Comparison of ENCODE assay signal across 30 cellular contexts in the genomic region with DNA sequence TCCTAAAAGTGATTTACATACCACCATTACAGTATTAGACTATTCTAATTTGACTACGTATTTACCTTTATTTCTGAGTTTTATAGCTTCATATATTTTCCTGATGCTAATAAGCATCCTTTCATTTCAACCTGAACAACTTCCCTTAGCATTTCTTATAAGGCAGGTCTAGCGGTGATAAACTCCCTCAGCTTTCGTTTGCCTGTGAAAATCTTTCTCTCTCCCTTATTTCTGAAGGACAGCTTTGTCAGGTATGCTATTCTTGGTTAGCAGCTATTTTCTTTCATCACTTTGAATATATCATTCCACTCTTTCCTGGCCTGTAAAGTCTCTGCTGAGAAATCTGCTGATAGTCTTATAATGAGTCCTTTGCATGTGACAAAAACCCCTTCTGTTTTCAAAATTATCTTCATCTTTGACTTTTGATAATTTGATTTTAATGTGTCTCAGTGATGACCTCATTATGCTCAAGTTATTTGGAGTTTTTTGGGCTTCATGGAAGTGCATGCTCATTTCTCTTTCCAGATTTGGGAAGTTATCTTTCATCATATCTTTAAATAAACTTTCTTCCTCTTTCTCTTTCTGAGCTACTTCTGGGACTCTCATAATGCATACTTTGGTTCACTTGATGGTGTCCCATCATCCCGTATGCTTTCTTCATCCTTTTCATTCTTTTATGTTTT.
"Had no signal": no experiment of that assay in that cellular context is flagged by ENCODE, and none has a peak within 500 bp of the region (broad histone marks: within the 10 kb centered on the region; RNA-seq: fewer than 3 reads in every experiment).

No MANE protein-coding gene starts in this region.

- H3K4me3 Mint-ChIP-seq: activated CD4-positive, alpha-beta memory T cell treated with anti-CD3 and anti-CD28 coated beads, Interleukin-2, amount 10 ng/mL, durations not matched to agents 7 days and 5 days; activated CD4-positive, alpha-beta T cell treated with anti-CD3 and anti-CD28 coated beads, Interleukin-2, amount 10 ng/mL, durations not matched to agents 7 days and 5 days; activated naive CD4-positive, alpha-beta T cell treated with anti-CD3 and anti-CD28 coated beads, Interleukin-2, amount 10 ng/mL, durations not matched to agents 7 days and 5 days; activated naive CD8-positive, alpha-beta T cell treated with anti-CD3 and anti-CD28 coated beads, Interleukin-2, amount 10 ng/mL, durations not matched to agents 7 days and 5 days; activated T-cell treated with anti-CD3 and anti-CD28 coated beads, Interleukin-2, amount 50 U/mL, for 24 hours; activated T-cell treated with anti-CD3 and anti-CD28 coated beads, Interleukin-2, amount 50 U/mL, for 72 hours; brain; WTC11 had no signal

- H3K36me3 Mint-ChIP-seq: activated naive CD4-positive, alpha-beta T cell treated with anti-CD3 and anti-CD28 coated beads, Interleukin-2, amount 10 ng/mL, durations not matched to agents 7 days and 5 days; activated naive CD8-positive, alpha-beta T cell treated with anti-CD3 and anti-CD28 coated beads, Interleukin-2, amount 10 ng/mL, durations not matched to agents 7 days and 5 days had no signal

- H3K4me3 ChIP-seq: ascending aorta, breast epithelium, cardiac muscle cell, colonic mucosa, dorsolateral prefrontal cortex, esophagus muscularis mucosa, gastrocnemius medialis, heart right ventricle, hepatocyte had no signal

- H3K9me3 ChIP-seq: colonic mucosa, gastrocnemius medialis had no signal

- H3K4me1 Mint-ChIP-seq: activated CD4-positive, alpha-beta memory T cell treated with anti-CD3 and anti-CD28 coated beads, Interleukin-2, amount 10 ng/mL, durations not matched to agents 7 days and 5 days; activated CD4-positive, alpha-beta T cell treated with anti-CD3 and anti-CD28 coated beads, Interleukin-2, amount 10 ng/mL, durations not matched to agents 7 days and 5 days; activated naive CD4-positive, alpha-beta T cell treated with anti-CD3 and anti-CD28 coated beads, Interleukin-2, amount 10 ng/mL, durations not matched to agents 7 days and 5 days; activated naive CD8-positive, alpha-beta T cell treated with anti-CD3 and anti-CD28 coated beads, Interleukin-2, amount 10 ng/mL, durations not matched to agents 7 days and 5 days; brain had no signal

- H3K36me3 ChIP-seq: ascending aorta, breast epithelium, cardiac muscle cell, colonic mucosa, esophagus muscularis mucosa, gastrocnemius medialis, heart right ventricle had no signal

- DNase-seq: activated CD4-positive, alpha-beta memory T cell treated with anti-CD3 and anti-CD28 coated beads, Interleukin-2, amount 10 ng/mL, durations not matched to agents 7 days and 5 days; activated CD4-positive, alpha-beta T cell treated with anti-CD3 and anti-CD28 coated beads for 1 hour; activated CD4-positive, alpha-beta T cell treated with anti-CD3 and anti-CD28 coated beads for 4 hours; activated CD4-positive, alpha-beta T cell treated with anti-CD3 and anti-CD28 coated beads, Interleukin-2, amount 10 ng/mL, durations not matched to agents 7 days and 5 days; activated CD4-positive, alpha-beta T cell treated with anti-CD3 and anti-CD28 coated beads, Interleukin-2, amount 50 U/mL, for 4 hours; activated CD8-positive, alpha-beta memory T cell treated with anti-CD3 and anti-CD28 coated beads, Interleukin-2, amount 50 U/mL, for 48 hours; activated gamma-delta T cell; activated naive CD4-positive, alpha-beta T cell; activated naive CD4-positive, alpha-beta T cell treated with anti-CD3 and anti-CD28 coated beads, Interleukin-2, amount 10 ng/mL, durations not matched to agents 7 days and 5 days; activated naive CD8-positive, alpha-beta T cell treated with anti-CD3 and anti-CD28 coated beads, Interleukin-2, amount 10 ng/mL, durations not matched to agents 7 days and 5 days; activated T-cell treated with anti-CD3 and anti-CD28 coated beads for 4 hours; activated T-cell treated with anti-CD3 and anti-CD28 coated beads, Interleukin-2, amount 50 U/mL, for 24 hours; activated T-cell treated with anti-CD3 and anti-CD28 coated beads, Interleukin-2, amount 50 U/mL, for 72 hours; central memory CD4-positive, alpha-beta T cell; cerebellar nuclear complex; colonic mucosa; dorsolateral prefrontal cortex; effector memory CD4-positive, alpha-beta T cell; erythroblast; foreskin keratinocyte; gastrocnemius medialis; heart right ventricle had no signal

- H3K27ac Mint-ChIP-seq: activated CD4-positive, alpha-beta memory T cell treated with anti-CD3 and anti-CD28 coated beads, Interleukin-2, amount 10 ng/mL, durations not matched to agents 7 days and 5 days; activated CD4-positive, alpha-beta T cell treated with anti-CD3 and anti-CD28 coated beads, Interleukin-2, amount 10 ng/mL, durations not matched to agents 7 days and 5 days; activated naive CD4-positive, alpha-beta T cell treated with anti-CD3 and anti-CD28 coated beads, Interleukin-2, amount 10 ng/mL, durations not matched to agents 7 days and 5 days; activated naive CD4-positive, alpha-beta T cell treated with anti-CD3 and anti-CD28 coated beads, Interleukin-2, amount 50 U/mL, for 72 hours; activated naive CD8-positive, alpha-beta T cell treated with anti-CD3 and anti-CD28 coated beads, Interleukin-2, amount 10 ng/mL, durations not matched to agents 7 days and 5 days; activated T-cell treated with anti-CD3 and anti-CD28 coated beads, Interleukin-2, amount 50 U/mL, for 24 hours; activated T-cell treated with anti-CD3 and anti-CD28 coated beads, Interleukin-2, amount 50 U/mL, for 72 hours; brain; WTC11 had no signal

- H3K27me3 Mint-ChIP-seq: activated CD4-positive, alpha-beta memory T cell treated with anti-CD3 and anti-CD28 coated beads, Interleukin-2, amount 10 ng/mL, durations not matched to agents 7 days and 5 days; activated CD4-positive, alpha-beta T cell treated with anti-CD3 and anti-CD28 coated beads, Interleukin-2, amount 10 ng/mL, durations not matched to agents 7 days and 5 days; activated naive CD4-positive, alpha-beta T cell treated with anti-CD3 and anti-CD28 coated beads, Interleukin-2, amount 10 ng/mL, durations not matched to agents 7 days and 5 days; activated naive CD8-positive, alpha-beta T cell treated with anti-CD3 and anti-CD28 coated beads, Interleukin-2, amount 10 ng/mL, durations not matched to agents 7 days and 5 days; activated T-cell treated with anti-CD3 and anti-CD28 coated beads, Interleukin-2, amount 50 U/mL, for 24 hours; brain had no signal

- H3K27ac ChIP-seq: ascending aorta, breast epithelium, cardiac muscle cell, colonic mucosa, dorsolateral prefrontal cortex, esophagus muscularis mucosa, foreskin keratinocyte, gastrocnemius medialis, heart right ventricle, hepatocyte had no signal

- H3K4me1 ChIP-seq: ascending aorta, breast epithelium, colonic mucosa, esophagus muscularis mucosa, foreskin keratinocyte, gastrocnemius medialis, heart right ventricle had no signal
